Comparison of ENCODE assay signal across 11 cellular contexts in genomic region chr5:141753971-141754713, GRCh38.
A peak's percentile ranks its signal among the peaks of the same experiment; 100 is the strongest.
DNase-seq lines count a peak whose midpoint lies in the region; ATAC-seq and TF ChIP-seq lines count a peak whose summit lies in the region.
"Had no signal": no experiment of that assay in that cellular context is flagged by ENCODE, and none has a peak within 500 bp of the region (broad histone marks: within the 10 kb centered on the region; RNA-seq: fewer than 3 reads in every experiment).

No MANE protein-coding gene starts in this region.

- POLR2A ChIA-PET in MCF 10A (lab: Yijun Ruan, JAX), result interaction anchor here (0.7 kb wide), 1 partner anchor 57 kb away, joined by 3 read pairs; no protein-coding TSS in a partner anchor

- H3K27ac ChIP-seq in breast epithelium, result no peak overlapping the region
- H3K27ac ChIP-seq in tibial artery, result no peak overlapping the region
- H3K27ac ChIP-seq: prostate gland had no signal

- H3K27ac Mint-ChIP-seq in MCF 10A (ENCODE audit: low read depth, unreplicated experiment), result no peak overlapping the region
- H3K27ac Mint-ChIP-seq: CD8-positive, alpha-beta memory T cell had no signal

- TF ChIP-seq CTCF in MCF 10A (IDR thresholded peaks at IDR 0.05; ENCODE audit: unreplicated experiment), result no peak
- TF ChIP-seq CTCF in breast epithelium (IDR thresholded peaks at IDR 0.05), result no peak
- no peak for TF ChIP-seq CTCF in tibial artery (IDR thresholded peaks at IDR 0.05)

- H3K27me3 ChIP-seq in breast epithelium (peaks cover 3 to 26% of the 10 kb centered on the region in 2 donors), tibial artery (peaks cover 0 to 31% of the 10 kb centered on the region in 2 donors)

- DNase-seq in MCF 10A (ENCODE audit: unreplicated experiment) (peak; percentile 82), breast epithelium (ENCODE audit: low spot score in 2 of 2) (no peak), stromal cell of bone marrow (ENCODE audit: low read depth) (peak; percentile 19), tibial artery (no peak), sciatic nerve (ENCODE audit: low spot score) (no peak)
- DNase-seq: effector memory CD4-positive, alpha-beta T cell had no signal

- BruUV-seq in MCF 10A (replicated peaks; lab: Mats Ljungman, UMichigan), result no TSS peak

- no peaks in the 10 kb centered on the region for H3K9me3 ChIP-seq in breast epithelium
- no peaks in the 10 kb centered on the region for H3K9me3 ChIP-seq in tibial artery
- H3K9me3 ChIP-seq: prostate gland had no signal

- intact Hi-C loops in MCF 10A (cut with micrococcal nuclease), result loop anchor here (2.0 kb wide), 1 partner anchor 19 kb away; no protein-coding TSS in a partner anchor
- intact Hi-C loops in breast epithelium (cut with DNase I; ENCODE audit: low total_unique reads), result loop anchor here (5.0 kb wide), 1 partner anchor 738 kb away; no protein-coding TSS in a partner anchor
- intact Hi-C loops in tibial artery (cut with DNase I; ENCODE audit: low total_unique reads), result no loop called here
- intact Hi-C loops in sciatic nerve (cut with DNase I), result no loop called here

- H3K9me3 Mint-ChIP-seq in MCF 10A (ENCODE audit: unreplicated experiment), result no peaks in the 10 kb centered on the region
- H3K9me3 Mint-ChIP-seq: CD8-positive, alpha-beta memory T cell had no signal

- H3K4me3 Mint-ChIP-seq in MCF 10A (ENCODE audit: unreplicated experiment), result no peak overlapping the region
- H3K4me3 Mint-ChIP-seq: CD8-positive, alpha-beta memory T cell had no signal

- H3K36me3 Mint-ChIP-seq in MCF 10A (ENCODE audit: insufficient read depth, unreplicated experiment), result no peaks in the 10 kb centered on the region
- H3K36me3 Mint-ChIP-seq: CD8-positive, alpha-beta memory T cell had no signal

- ATAC-seq in esophagus mucosa (peak; percentile 45), sciatic nerve (no peak), GM21526 (IDR thresholded peaks at IDR 0.05; ENCODE audit: low FRiP score, unreplicated experiment) (no peak)

- CTCF ChIA-PET in MCF 10A (lab: Yijun Ruan, JAX), result interaction anchor here (0.7 to 2.0 kb wide), 6 partner anchors 10 to 125 kb away, joined by 3 to 8 read pairs (median 4); no protein-coding TSS in a partner anchor

- H3K4me1 ChIP-seq in breast epithelium, result no peaks in the 10 kb centered on the region
- no peaks in the 10 kb centered on the region for H3K4me1 ChIP-seq in tibial artery
- H3K4me1 ChIP-seq: prostate gland had no signal

- no peak for TF ChIP-seq POLR2A in breast epithelium (IDR thresholded peaks at IDR 0.05)

- no peaks in the 10 kb centered on the region for H3K4me1 Mint-ChIP-seq in MCF 10A (ENCODE audit: insufficient read depth, unreplicated experiment)

- peaks cover 73% of the 10 kb centered on the region for H3K27me3 Mint-ChIP-seq in MCF 10A (ENCODE audit: insufficient read depth, unreplicated experiment)

- H3K36me3 ChIP-seq in breast epithelium (no peaks in the 10 kb centered on the region), tibial artery (no peaks in the 10 kb centered on the region)
- H3K36me3 ChIP-seq: prostate gland had no signal

- H3K4me3 ChIP-seq in breast epithelium (no peak overlapping the region), tibial artery (no peak overlapping the region)
- H3K4me3 ChIP-seq: prostate gland had no signal

TF ChIP-seq in PFSK-1, 5 proteins besides CTCF, POLR2A, EP300 and RAD21:
- TF ChIP-seq REST (IDR thresholded peaks at IDR 0.05; ENCODE audit: insufficient read depth in 1 of 2, low read depth in 2 of 2, low read length in 2 of 2), result peak; percentile 93 to 97
- TF ChIP-seq TAF1 (IDR thresholded peaks at IDR 0.05; ENCODE audit: borderline replicate concordance, insufficient read depth, low read length), result no peak

Comparison
In these comparisons a context has a peak if more than half of its experiments do, and no peak if none do; other contexts are left out.
1. DNase-seq: peak in MCF 10A (single experiment) and stromal cell of bone marrow (single experiment); none in breast epithelium (0 of 2), tibial artery (0 of 2) and sciatic nerve (single experiment).
2. intact Hi-C loops: an anchor here in MCF 10A (2.0 kb wide) and breast epithelium (5.0 kb wide); none called in tibial artery and sciatic nerve.